17 cellular contexts compared by ENCODE assay signal in the genomic region with DNA sequence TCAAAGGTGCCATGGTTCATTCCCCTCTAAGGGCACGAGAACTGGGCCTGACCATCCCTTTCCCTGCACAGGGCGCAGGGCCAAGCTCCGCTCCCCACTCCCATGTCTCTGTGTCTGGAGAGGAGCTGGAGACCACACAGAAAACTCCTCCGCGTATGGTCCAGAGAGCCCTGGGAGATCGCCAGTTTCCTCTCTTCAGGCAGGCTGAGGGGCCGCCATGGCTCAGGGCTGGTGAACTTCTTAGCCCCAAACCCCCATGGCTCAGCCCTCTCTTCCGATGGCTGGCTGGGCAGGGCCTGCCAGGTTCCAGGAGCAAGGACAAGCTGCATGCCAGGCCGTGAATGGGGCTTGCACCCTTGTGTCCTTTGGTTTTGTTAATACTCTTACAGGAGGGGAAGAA. TPM values are rescaled to one million over a fixed set of nuclear protein-coding genes. Genes with fewer than 3 reads are reported as not detected.
A peak's percentile ranks its signal among the peaks of the same experiment; 100 is the strongest.
DNase-seq lines count a peak whose midpoint lies in the region; ATAC-seq and TF ChIP-seq lines count a peak whose summit lies in the region.
"Had no signal": no experiment of that assay in that cellular context is flagged by ENCODE, and none has a peak within 500 bp of the region (broad histone marks: within the 10 kb centered on the region; RNA-seq: fewer than 3 reads in every experiment).

No MANE protein-coding gene starts in this region.

- no peak overlapping the region for H3K4ac ChIP-seq in trophoblast cell (ENCODE audit: low read depth, low read length)

- peaks cover 36% of the 10 kb centered on the region for H3K36me3 ChIP-seq in left ventricle myocardium inferior
- H3K36me3 ChIP-seq in trophoblast cell (ENCODE audit: control insufficient read depth in 1 of 2, insufficient read depth in 2 of 2, low read length in 2 of 2): no peaks in the 10 kb centered on the region

- no peak for DNase-seq in stimulated activated naive CD8-positive, alpha-beta T cell treated with anti-CD3 and anti-CD28 coated beads, Interleukin-15, amount 100 ng/mL, for 72 hours
- DNase-seq in stimulated activated naive CD8-positive, alpha-beta T cell treated with anti-CD3 and anti-CD28 coated beads, Interleukin-15, Interleukin-2, amounts not matched to agents 100 U/mL and 50 U/mL, for 24 hours: no peak
- DNase-seq in left ventricle myocardium inferior (no peak), trophoblast cell (no peak), NCI-H524 treated with DMSO at 0.1 percent for 48 hours (lab: John Stamatoyannopoulos, UW) (no peak), SHP77 treated with DMSO at 0.1 percent for 48 hours (lab: John Stamatoyannopoulos, UW) (no peak), NAMALWA (ENCODE audit: low spot score) (no peak), NCI-H345 treated with DMSO at 0.1 percent for 48 hours (lab: John Stamatoyannopoulos, UW; ENCODE audit: unreplicated experiment) (no peak)
- DNase-seq: DMS79, HCEC 1CT, KBM-7, MV-4-11, NCI-H1417 treated with DMSO at 0.1 percent for 48 hours, NCI-H1930, NCI-H2171, NCI-H774 had no signal

- H2BK12ac ChIP-seq in trophoblast cell (ENCODE audit: low read length): no peak overlapping the region

- H2BK5ac ChIP-seq in trophoblast cell (ENCODE audit: low read depth, low read length, poor library complexity): no peak overlapping the region

- H3K23ac ChIP-seq in trophoblast cell (ENCODE audit: low read length): no peak overlapping the region

- no peak overlapping the region for H3K14ac ChIP-seq in trophoblast cell (ENCODE audit: low read length)

- no peak overlapping the region for H3K4me3 Mint-ChIP-seq in stimulated activated naive CD8-positive, alpha-beta T cell treated with anti-CD3 and anti-CD28 coated beads, Interleukin-15, amount 100 ng/mL, for 72 hours
- H3K4me3 Mint-ChIP-seq: CD8-positive, alpha-beta T cell had no signal

- H3K27ac ChIP-seq in left ventricle myocardium inferior (replicated peaks) (peak overlapping the region; percentile 70), trophoblast cell (ENCODE audit: low read depth, low read length) (no peak overlapping the region)

- TF ChIP-seq CTCF in left ventricle myocardium inferior (IDR thresholded peaks at IDR 0.05; ENCODE audit: borderline replicate concordance): no peak

- no peaks in the 10 kb centered on the region for H3K4me1 Mint-ChIP-seq in stimulated activated naive CD8-positive, alpha-beta T cell treated with anti-CD3 and anti-CD28 coated beads, Interleukin-15, amount 100 ng/mL, for 72 hours

- H3K27me3 Mint-ChIP-seq in stimulated activated naive CD8-positive, alpha-beta T cell treated with anti-CD3 and anti-CD28 coated beads, Interleukin-15, amount 100 ng/mL, for 72 hours: peaks cover 11% of the 10 kb centered on the region

- no peak overlapping the region for H4K12ac ChIP-seq in trophoblast cell (ENCODE audit: low read depth, low read length)

- H3K4me3 ChIP-seq in left ventricle myocardium inferior: no peak overlapping the region
- no peak overlapping the region for H3K4me3 ChIP-seq in trophoblast cell (ENCODE audit: low read depth, low read length)

- WGBS in trophoblast cell (ENCODE audit: extremely low coverage, insufficient coverage, insufficient read length): no CpG with 5 or more reads among the region's 9 CpGs

- no peak overlapping the region for H3K4me2 ChIP-seq in trophoblast cell (ENCODE audit: low read length)

- intact Hi-C loops in left ventricle myocardium inferior (cut with micrococcal nuclease): no loop called here

- no peaks in the 10 kb centered on the region for H3K79me2 ChIP-seq in trophoblast cell (ENCODE audit: control insufficient read depth, insufficient read depth, low read length, poor library complexity)

- H3K18ac ChIP-seq in trophoblast cell (ENCODE audit: low read length): no peak overlapping the region

- H2AFZ ChIP-seq in trophoblast cell (ENCODE audit: insufficient read depth, low read length, poor library complexity): peak overlapping the region; percentile 9

- H2AK5ac ChIP-seq in trophoblast cell (ENCODE audit: low read length): no peak overlapping the region

- H3K27me3 ChIP-seq in left ventricle myocardium inferior (ENCODE audit: low read depth) (no peaks in the 10 kb centered on the region), trophoblast cell (ENCODE audit: insufficient read depth, low read length) (no peaks in the 10 kb centered on the region)

- H3K9ac ChIP-seq in trophoblast cell (ENCODE audit: low read length): no peak overlapping the region

- peak; percentile 10 for ATAC-seq in stimulated activated naive CD8-positive, alpha-beta T cell treated with anti-CD3 and anti-CD28 coated beads, Interleukin-15, amount 100 ng/mL, for 72 hours
- no peak for ATAC-seq in stimulated activated naive CD8-positive, alpha-beta T cell treated with anti-CD3 and anti-CD28 coated beads, Interleukin-15, Interleukin-2, amounts not matched to agents 100 U/mL and 50 U/mL, for 24 hours
- ATAC-seq: CD8-positive, alpha-beta T cell had no signal

- no peaks in the 10 kb centered on the region for H3K9me3 Mint-ChIP-seq in stimulated activated naive CD8-positive, alpha-beta T cell treated with anti-CD3 and anti-CD28 coated beads, Interleukin-15, amount 100 ng/mL, for 72 hours

- no peak overlapping the region for H3K27ac Mint-ChIP-seq in stimulated activated naive CD8-positive, alpha-beta T cell treated with anti-CD3 and anti-CD28 coated beads, Interleukin-15, amount 100 ng/mL, for 72 hours
- H3K27ac Mint-ChIP-seq: CD8-positive, alpha-beta T cell had no signal

- H4K91ac ChIP-seq in trophoblast cell (ENCODE audit: low read depth, low read length): no peak overlapping the region

- H4K8ac ChIP-seq in trophoblast cell (ENCODE audit: low read depth, low read length): no peak overlapping the region

- peaks cover 47% of the 10 kb centered on the region for H3K4me1 ChIP-seq in left ventricle myocardium inferior
- peaks cover 8 to 10% of the 10 kb centered on the region in 2 experiments for H3K4me1 ChIP-seq in trophoblast cell (ENCODE audit: control insufficient read depth in 1 of 2, insufficient read depth in 2 of 2, low read length in 2 of 2)

- H2BK120ac ChIP-seq in trophoblast cell (ENCODE audit: insufficient read depth, low read length, poor library complexity): no peak overlapping the region

- H3K9me3 ChIP-seq in left ventricle myocardium inferior (replicated peaks): no peaks in the 10 kb centered on the region
- peaks cover 3% of the 10 kb centered on the region for H3K9me3 ChIP-seq in trophoblast cell (ENCODE audit: insufficient read depth, low read depth, low read length)

- no peaks in the 10 kb centered on the region for H3K79me1 ChIP-seq in trophoblast cell (ENCODE audit: low read length)

RNA-seq across cellular contexts. Expression of gene EXOG, which starts 52.9 kb away (rescaled TPM):
- total RNA-seq in left ventricle myocardium inferior: 27.9 TPM
- polyA plus RNA-seq in trophoblast cell (2013): 4.6 and 4.7 TPM in 2 replicates
